In the genomic region with DNA sequence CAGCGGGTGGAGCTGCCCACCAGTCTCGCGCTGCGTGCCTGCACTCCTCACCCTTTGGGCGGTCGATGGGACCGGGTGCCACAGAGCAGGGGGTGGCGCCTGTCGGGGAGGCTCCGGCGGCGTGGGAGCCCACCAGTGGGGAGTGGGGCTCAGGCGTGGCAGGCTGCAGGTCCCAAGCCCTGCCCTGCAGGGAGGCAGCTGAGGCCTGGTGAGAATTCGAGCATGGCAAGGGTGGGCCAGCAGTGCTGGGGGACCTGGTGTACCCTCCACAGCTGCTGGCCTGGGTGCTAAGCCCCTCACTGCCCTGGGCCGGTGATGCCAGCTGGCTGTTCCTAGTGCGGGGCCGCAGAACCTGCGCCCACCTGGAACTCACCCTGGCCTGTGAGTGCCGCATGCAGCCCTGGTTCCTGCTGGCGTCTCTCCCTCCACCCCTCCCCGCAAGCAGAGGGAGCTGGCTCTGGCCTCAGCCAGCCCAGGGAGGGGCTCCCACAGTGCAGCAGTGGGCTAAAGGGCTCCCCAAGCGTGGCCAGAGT, we compare ENCODE assay signal across 25 cellular contexts.
"Had no signal": no experiment of that assay in that cellular context is flagged by ENCODE, and none has a peak within 500 bp of the region (broad histone marks: within the 10 kb centered on the region; RNA-seq: fewer than 3 reads in every experiment).

No MANE protein-coding gene starts in this region.

- H3K27me3 ChIP-seq: brain microvascular endothelial cell, dorsolateral prefrontal cortex, gastrocnemius medialis had no signal

- H3K36me3 ChIP-seq: brain microvascular endothelial cell, gastrocnemius medialis had no signal

- H3K4me1 ChIP-seq: gastrocnemius medialis had no signal

- DNase-seq: activated CD4-positive, alpha-beta memory T cell treated with anti-CD3 and anti-CD28 coated beads for 36 hours; activated CD4-positive, alpha-beta T cell treated with anti-CD3 and anti-CD28 coated beads for 36 hours; activated CD4-positive, alpha-beta T cell treated with anti-CD3 and anti-CD28 coated beads, Interleukin-2, amount 10 ng/mL, durations not matched to agents 24 days and 14 days; activated CD4-positive, CD25-positive, alpha-beta regulatory T cell; activated CD4-positive, CD25-positive, alpha-beta regulatory T cell treated with anti-CD3 and anti-CD28 coated beads, Interleukin-2, amount 50 U/mL, for 72 hours; activated CD8-positive, alpha-beta memory T cell treated with anti-CD3 and anti-CD28 coated beads, Interleukin-2, amount 10 ng/mL, durations not matched to agents 7 days and 5 days; activated CD8-positive, alpha-beta memory T cell treated with anti-CD3 and anti-CD28 coated beads, Interleukin-2, amount 50 U/mL, for 4 hours; activated CD8-positive, alpha-beta T cell treated with anti-CD3 and anti-CD28 coated beads, Interleukin-2, amount 10 ng/mL, durations not matched to agents 7 days and 5 days; activated effector memory CD4-positive, alpha-beta T cell treated with anti-CD3 and anti-CD28 coated beads, Interleukin-2, amount 50 U/mL, for 16 hours; activated naive CD4-positive, alpha-beta T cell treated with anti-CD3 and anti-CD28 coated beads, Interleukin-2, amount 50 U/mL, for 16 hours; activated naive CD4-positive, alpha-beta T cell treated with Interleukin-2 at 50 U/mL for 16 hours; activated T-cell treated with anti-CD3 and anti-CD28 coated beads, Interleukin-2, amount 50 U/mL, for 1 hour; activated T-cell treated with anti-CD3 and anti-CD28 coated beads, Interleukin-2, amount 50 U/mL, for 48 hours; amniotic stem cell; brain microvascular endothelial cell; dorsolateral prefrontal cortex; effector memory CD4-positive, alpha-beta T cell; endodermal cell; foreskin fibroblast; gastrocnemius medialis; SW 1271; T-cell; T-helper 9 cell had no signal

- H3K9me3 ChIP-seq: gastrocnemius medialis had no signal

- H3K27ac ChIP-seq: brain microvascular endothelial cell, coronary artery, dorsolateral prefrontal cortex, gastrocnemius medialis had no signal

- H3K4me3 ChIP-seq: coronary artery, dorsolateral prefrontal cortex, gastrocnemius medialis had no signal

- ATAC-seq: activated CD4-positive, alpha-beta T cell treated with anti-CD3 and anti-CD28 coated beads for 36 hours; activated CD8-positive, alpha-beta memory T cell treated with anti-CD3 and anti-CD28 coated beads, Interleukin-2, amount 10 ng/mL, durations not matched to agents 7 days and 5 days; activated CD8-positive, alpha-beta T cell treated with anti-CD3 and anti-CD28 coated beads, Interleukin-2, amount 10 ng/mL, durations not matched to agents 7 days and 5 days; esophagus mucosa; gastrocnemius medialis; T-cell had no signal
